In the genomic region with DNA sequence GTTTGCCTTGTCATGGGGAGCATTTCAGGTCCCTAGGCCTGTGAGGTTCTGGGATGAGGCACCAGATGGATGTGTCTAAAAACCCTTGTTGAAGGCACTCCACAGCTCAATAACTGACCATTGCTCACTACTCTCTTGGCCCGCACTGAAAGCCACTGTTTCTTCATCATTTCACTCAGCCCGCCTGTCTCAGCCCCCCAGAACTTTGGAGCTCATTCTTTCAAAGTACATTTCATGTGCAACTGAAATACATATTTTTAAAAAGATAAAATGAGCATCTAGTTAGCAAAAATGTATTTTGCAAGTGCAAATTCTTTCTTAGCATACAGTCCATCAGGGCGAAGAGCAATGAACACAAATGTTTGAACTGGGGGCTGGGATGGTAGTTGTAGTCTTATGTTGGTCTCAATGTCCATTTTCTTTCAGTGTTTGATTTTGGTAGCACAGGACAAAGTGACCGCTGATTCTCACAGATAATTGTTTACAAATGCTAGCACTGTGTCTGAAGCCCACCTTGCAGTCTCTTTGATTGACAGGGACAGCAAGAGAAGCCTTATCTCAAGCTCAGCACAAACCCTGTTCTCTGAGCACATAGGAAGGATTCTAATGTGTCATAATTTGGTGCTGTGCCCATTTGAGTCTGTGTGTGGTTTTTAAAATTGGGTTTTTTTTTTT, we compare ENCODE assay signal across 11 cellular contexts. TPM values are rescaled to one million over a fixed set of nuclear protein-coding genes. Genes with fewer than 3 reads are reported as not detected.
DNase-seq lines count a peak whose midpoint lies in the region; ATAC-seq, FAIRE-seq and TF ChIP-seq lines count a peak whose summit lies in the region.
"Had no signal": no experiment of that assay in that cellular context is flagged by ENCODE, and none has a peak within 500 bp of the region (broad histone marks: within the 10 kb centered on the region; RNA-seq: fewer than 3 reads in every experiment).

No MANE protein-coding gene starts in this region.

- H4K8ac ChIP-seq in IMR-90 (ENCODE audit: low read depth in 2 of 2, low read length in 2 of 2) = no peak overlapping the region

- DNase-seq in CD8-positive, alpha-beta memory T cell = no peak
- DNase-seq in IMR-90 (peak; percentile 41), amniotic epithelial cell (ENCODE audit: low read depth) (peak; percentile 35), H54 (ENCODE audit: insufficient read length, low spot score) (no peak), NCI-H774 (lab: John Stamatoyannopoulos, UW) (no peak)
- DNase-seq in naive thymus-derived CD8-positive, alpha-beta T cell = no peak
- DNase-seq: cerebellar nuclear complex, COR-L47, NCI-H187 treated with DMSO at 0.1 percent for 48 hours had no signal

- no peak overlapping the region for H3K23ac ChIP-seq in IMR-90 (ENCODE audit: low read depth, low read length)

- H3K4me3 Mint-ChIP-seq in CD8-positive, alpha-beta memory T cell = peak overlapping the region; percentile 62 to 83 (median 72)
- H3K4me3 Mint-ChIP-seq in naive thymus-derived CD8-positive, alpha-beta T cell = peak overlapping the region in 8 of 10 donors; percentile 9 to 66 (median 48)

- no peaks in the 10 kb centered on the region for H4K20me1 ChIP-seq in IMR-90 (ENCODE audit: insufficient read depth, low read length)

- peak overlapping the region; percentile 9 for H3K4me3 ChIP-seq in CD8-positive, alpha-beta memory T cell (ENCODE audit: low read length)
- H3K4me3 ChIP-seq in IMR-90 (ENCODE audit: insufficient read depth, low read depth, low read length) = no peak overlapping the region

- in situ Hi-C loops in IMR-90 (cut with MboI; ENCODE audit: low sequenced_read_pairs) = no loop called here

- no peak overlapping the region for H2BK120ac ChIP-seq in IMR-90 (ENCODE audit: low read depth, low read length)

- no peak overlapping the region for H2BK15ac ChIP-seq in IMR-90 (ENCODE audit: low read depth, low read length)

- FAIRE-seq in H54 (lab: Jason Lieb, UNC) = no peak

- no peaks in the 10 kb centered on the region for H3K36me3 ChIP-seq in CD8-positive, alpha-beta memory T cell (ENCODE audit: insufficient read depth, low read length)
- no peaks in the 10 kb centered on the region; the same call in 1 of the 2 replicates for H3K36me3 ChIP-seq in IMR-90 (ENCODE audit: control insufficient read depth, insufficient read depth, low read length)

- POLR2A ChIA-PET in CD8-positive, alpha-beta memory T cell (lab: Charles Lee) = interaction anchor here (0.7 to 5.3 kb wide), 5 partner anchors 13 to 24 kb away, joined by 3 to 56 read pairs (median 24); partner anchors contain the start of genes C3orf18 and CISH
- POLR2A ChIA-PET in IMR-90 (lab: Charles Lee; ENCODE audit: unreplicated experiment) = no interaction called here
- POLR2A ChIA-PET in naive thymus-derived CD8-positive, alpha-beta T cell (lab: Charles Lee) = interaction anchor here (0.5 to 11.1 kb wide), 4 partner anchors 15 to 526 kb away, joined by 3 to 433 read pairs (median 104); partner anchors contain the start of genes C3orf18, CISH, HEMK1 and MAPKAPK3

- TF ChIP-seq RAD21 in IMR-90 (IDR thresholded peaks at IDR 0.05; ENCODE audit: low read length) = no peak

- peaks cover 0 to 6% (median 0%) of the 10 kb centered on the region in 3 donors for H3K36me3 Mint-ChIP-seq in CD8-positive, alpha-beta memory T cell
- H3K36me3 Mint-ChIP-seq in naive thymus-derived CD8-positive, alpha-beta T cell = peaks cover 0 to 5% (median 5%) of the 10 kb centered on the region in 3 donors

- H3K27me3 Mint-ChIP-seq in CD8-positive, alpha-beta memory T cell = no peaks in the 10 kb centered on the region
- H3K27me3 Mint-ChIP-seq in naive thymus-derived CD8-positive, alpha-beta T cell = no peaks in the 10 kb centered on the region

- no peaks in the 10 kb centered on the region for H3K27me3 ChIP-seq in CD8-positive, alpha-beta memory T cell (ENCODE audit: insufficient read depth, low read length, poor library complexity, severe bottlenecking)
- H3K27me3 ChIP-seq in IMR-90 (ENCODE audit: control insufficient read depth, insufficient read depth, low read length) = no peaks in the 10 kb centered on the region

- 0 out of 2 replicates have a peak, but pooled peaks cover 3% of the 10 kb centered on the region for H3K9me1 ChIP-seq in IMR-90 (ENCODE audit: insufficient read depth, low read length)

- no peak overlapping the region for H3K18ac ChIP-seq in IMR-90 (ENCODE audit: low read depth, low read length)

- no peak for ATAC-seq in IMR-90 (ENCODE audit: low read depth)
- no peak for ATAC-seq in naive thymus-derived CD8-positive, alpha-beta T cell
- no peak for ATAC-seq in HG03521 (IDR thresholded peaks at IDR 0.05; ENCODE audit: unreplicated experiment)

- no peak overlapping the region for H3K4me2 ChIP-seq in IMR-90 (ENCODE audit: low read depth, low read length)
- H3K4me2 ChIP-seq: KMS-11 had no signal

- H2AFZ ChIP-seq in IMR-90 (replicated peaks; ENCODE audit: low read length, poor library complexity) = no peak overlapping the region

- H3K27ac ChIP-seq in CD8-positive, alpha-beta memory T cell (ENCODE audit: low read depth, low read length) = peak overlapping the region; percentile 29
- H3K27ac ChIP-seq in IMR-90 (ENCODE audit: insufficient read depth, low read length) = no peak overlapping the region
- H3K27ac ChIP-seq: KMS-11 had no signal

- CTCF ChIA-PET in CD8-positive, alpha-beta memory T cell (lab: Charles Lee) = interaction anchor here (1.0 to 11.1 kb wide), 7 partner anchors 8 to 64 kb away, joined by 3 to 293 read pairs (median 9); partner anchors contain the start of genes C3orf18, CISH, HEMK1 and MAPKAPK3
- CTCF ChIA-PET in IMR-90 (lab: Yijun Ruan, JAX) = interaction anchor here (0.6 to 0.9 kb wide), 3 partner anchors 17 to 1005 kb away, joined by 3 to 6 read pairs (median 4); no protein-coding TSS in a partner anchor

- no peak for TF ChIP-seq CTCF in IMR-90 (conservative IDR thresholded peaks at IDR 0.05; ENCODE audit: low read depth, low read length)

- WGBS in IMR-90 (ENCODE audit: extremely low coverage in 2 of 2, insufficient read length in 1 of 2), 2 experiments = no CpG with 5 or more reads among the region's 4 CpGs

- TF ChIP-seq POLR2A in IMR-90 (IDR thresholded peaks at IDR 0.05; ENCODE audit: low read depth, low read length) = no peak
- TF ChIP-seq POLR2A in H54 (IDR thresholded peaks at IDR 0.05; ENCODE audit: low read depth, low read length) = no peak

- H4K91ac ChIP-seq in IMR-90 (ENCODE audit: insufficient read depth, low read depth, low read length) = no peak overlapping the region

- dilution Hi-C loops in IMR-90 (cut with HindIII; ENCODE audit: low sequenced_read_pairs, unreplicated experiment) = no loop called here

- no peaks in the 10 kb centered on the region for H3K9me3 ChIP-seq in CD8-positive, alpha-beta memory T cell (ENCODE audit: low read length)
- no peaks in the 10 kb centered on the region for H3K9me3 ChIP-seq in IMR-90 (ENCODE audit: control insufficient read depth, insufficient read depth, low read length)

- BruUV-seq in IMR-90 (replicated peaks; lab: Mats Ljungman, UMichigan) = no TSS peak

- no peak overlapping the region for H2AK9ac ChIP-seq in IMR-90 (replicated peaks; ENCODE audit: low read depth, low read length, poor library complexity)

- intact Hi-C loops in IMR-90 (cut with micrococcal nuclease) = no loop called here

- no peak overlapping the region for H2BK20ac ChIP-seq in IMR-90 (ENCODE audit: low read depth, low read length)

- H3K9me3 Mint-ChIP-seq in CD8-positive, alpha-beta memory T cell = no peaks in the 10 kb centered on the region
- H3K9me3 Mint-ChIP-seq in naive thymus-derived CD8-positive, alpha-beta T cell = no peaks in the 10 kb centered on the region

- H3K4me1 ChIP-seq in CD8-positive, alpha-beta memory T cell (ENCODE audit: insufficient read depth, low read length) = peaks cover 74% of the 10 kb centered on the region
- no peaks in the 10 kb centered on the region; the same call in 1 of the 2 replicates for H3K4me1 ChIP-seq in IMR-90 (ENCODE audit: control insufficient read depth, insufficient read depth, low read length)

- H3K14ac ChIP-seq in IMR-90 (replicated peaks; ENCODE audit: low read depth, low read length) = no peak overlapping the region

- H3K4ac ChIP-seq in IMR-90 (ENCODE audit: low read depth, low read length) = no peak overlapping the region

- H2AK5ac ChIP-seq in IMR-90 (ENCODE audit: low read depth, low read length) = no peak overlapping the region

- H3K9ac ChIP-seq in IMR-90 (ENCODE audit: low read depth, low read length) = no peak overlapping the region
- H3K9ac ChIP-seq: KMS-11 had no signal

- no peak overlapping the region for H2BK5ac ChIP-seq in IMR-90 (ENCODE audit: low read depth, low read length, poor library complexity, severe bottlenecking)

- H3K79me1 ChIP-seq in IMR-90 (ENCODE audit: low read depth in 1 of 2, low read length in 2 of 2) = no peaks in the 10 kb centered on the region

- no peak overlapping the region for H4K5ac ChIP-seq in IMR-90 (ENCODE audit: low read depth, low read length)

- no peak overlapping the region for H3K56ac ChIP-seq in IMR-90 (ENCODE audit: extremely low read depth, insufficient read depth, low read length)

- peak overlapping the region; percentile 88 to 99 (median 94) for H3K27ac Mint-ChIP-seq in CD8-positive, alpha-beta memory T cell
- peak overlapping the region; percentile 32 to 95 (median 88) for H3K27ac Mint-ChIP-seq in naive thymus-derived CD8-positive, alpha-beta T cell

- peaks cover 53 to 75% (median 69%) of the 10 kb centered on the region in 3 donors for H3K4me1 Mint-ChIP-seq in CD8-positive, alpha-beta memory T cell
- H3K4me1 Mint-ChIP-seq in naive thymus-derived CD8-positive, alpha-beta T cell = peaks cover 33 to 81% (median 66%) of the 10 kb centered on the region in 4 donors

RNA-seq across cellular contexts. Expression of gene HEMK1, which starts 19.6 kb away (rescaled TPM):
- total RNA-seq in CD8-positive, alpha-beta memory T cell = 10 to 100 TPM; 51.8 to 55.0 TPM
- polyA plus RNA-seq in CD8-positive, alpha-beta memory T cell = 27.4 TPM
- total RNA-seq in IMR-90 (2012; rRNA removed) = 12.5 and 17.2 TPM in 2 replicates
- polyA plus RNA-seq in IMR-90 (2012; rRNA removed) = 20.6 and 20.8 TPM in 2 replicates
- 15.0 and 16.7 TPM in 2 replicates for polyA plus RNA-seq in IMR-90 (2012; cell fraction: cytosol; rRNA removed)
- 99.7 and 105 TPM in 2 replicates for polyA plus RNA-seq in IMR-90 (2012; cell fraction: nucleus; rRNA removed; ENCODE audit: low replicate concordance)
- 10 to 100 TPM; 65.1 to 67.1 TPM for total RNA-seq in naive thymus-derived CD8-positive, alpha-beta T cell
- polyA plus RNA-seq in naive thymus-derived CD8-positive, alpha-beta T cell = 10 to 100 TPM; 20.2 to 43.1 (median 30.3) TPM

RNA-seq across cellular contexts. Expression of gene C3orf18, which starts 21.3 kb away (rescaled TPM):
- total RNA-seq in CD8-positive, alpha-beta memory T cell = 10 to 100 TPM; 11.5 to 13.0 TPM
- polyA plus RNA-seq in CD8-positive, alpha-beta memory T cell = 15.8 TPM
- 6.8 and 6.9 TPM in 2 replicates for total RNA-seq in IMR-90 (2012; rRNA removed)
- 10.6 and 10.9 TPM in 2 replicates for polyA plus RNA-seq in IMR-90 (2012; rRNA removed)
- polyA plus RNA-seq in IMR-90 (2012; cell fraction: cytosol; rRNA removed) = 9.5 and 9.9 TPM in 2 replicates
- polyA plus RNA-seq in IMR-90 (2012; cell fraction: nucleus; rRNA removed; ENCODE audit: low replicate concordance) = 29.0 and 30.6 TPM in 2 replicates
- 10 to 100 TPM; 17.7 to 18.4 TPM for total RNA-seq in naive thymus-derived CD8-positive, alpha-beta T cell
- polyA plus RNA-seq in naive thymus-derived CD8-positive, alpha-beta T cell = 10 to 100 TPM; 14.1 to 17.3 (median 14.2) TPM

RNA-seq across cellular contexts. Expression of gene CISH, which starts 22.7 kb away (rescaled TPM):
- 100 to 1,000 TPM; 216 to 222 TPM for total RNA-seq in CD8-positive, alpha-beta memory T cell
- 92.8 TPM for polyA plus RNA-seq in CD8-positive, alpha-beta memory T cell
- total RNA-seq in IMR-90 (2012; rRNA removed) = 0.83 and 0.90 TPM in 2 replicates
- 4.0 and 4.6 TPM in 2 replicates for polyA plus RNA-seq in IMR-90 (2012; rRNA removed)
- polyA plus RNA-seq in IMR-90 (2012; cell fraction: cytosol; rRNA removed) = 2.3 and 5.7 TPM in 2 replicates
- polyA plus RNA-seq in IMR-90 (2012; cell fraction: nucleus; rRNA removed; ENCODE audit: low replicate concordance) = 3.0 and 6.5 TPM in 2 replicates
- 1 to 10 TPM; 8.1 to 8.8 TPM for total RNA-seq in naive thymus-derived CD8-positive, alpha-beta T cell
- 100 to 1,000 TPM in 2 of 3 donors, 10 to 100 TPM in 1; 16.3 to 135 (median 100) TPM for polyA plus RNA-seq in naive thymus-derived CD8-positive, alpha-beta T cell

RNA-seq across cellular contexts. Expression of gene MAPKAPK3, which starts 28.1 kb away (rescaled TPM):
- 100 to 1,000 TPM; 153 to 156 TPM for total RNA-seq in CD8-positive, alpha-beta memory T cell
- 57.0 TPM for polyA plus RNA-seq in CD8-positive, alpha-beta memory T cell
- 48.3 and 57.2 TPM in 2 replicates for total RNA-seq in IMR-90 (2012; rRNA removed)
- polyA plus RNA-seq in IMR-90 (2012; rRNA removed) = 38.3 and 43.8 TPM in 2 replicates
- polyA plus RNA-seq in IMR-90 (2012; cell fraction: cytosol; rRNA removed) = 29.7 and 33.1 TPM in 2 replicates
- polyA plus RNA-seq in IMR-90 (2012; cell fraction: nucleus; rRNA removed; ENCODE audit: low replicate concordance) = 23.5 and 28.3 TPM in 2 replicates
- total RNA-seq in naive thymus-derived CD8-positive, alpha-beta T cell = 10 to 100 TPM; 27.5 TPM
- polyA plus RNA-seq in naive thymus-derived CD8-positive, alpha-beta T cell = 10 to 100 TPM; 42.4 to 48.2 (median 48.1) TPM

Comparison
In these comparisons a context has a peak if more than half of its experiments do, and no peak if none do; other contexts are left out.
1. DNase-seq: peak in IMR-90 (single experiment) and amniotic epithelial cell (single experiment); none in CD8-positive, alpha-beta memory T cell (0 of 5), naive thymus-derived CD8-positive, alpha-beta T cell (0 of 10), H54 (single experiment) and NCI-H774 (single experiment).
2. RNA of gene CISH, which starts 22.7 kb away (total RNA-seq): 216 to 222 TPM in CD8-positive, alpha-beta memory T cell; 8.1 to 8.8 TPM in naive thymus-derived CD8-positive, alpha-beta T cell and 0.83 to 0.90 TPM in IMR-90; every median in the first group is over 10 times any median in the second.